2 cellular contexts compared by ENCODE assay signal in the genomic region with DNA sequence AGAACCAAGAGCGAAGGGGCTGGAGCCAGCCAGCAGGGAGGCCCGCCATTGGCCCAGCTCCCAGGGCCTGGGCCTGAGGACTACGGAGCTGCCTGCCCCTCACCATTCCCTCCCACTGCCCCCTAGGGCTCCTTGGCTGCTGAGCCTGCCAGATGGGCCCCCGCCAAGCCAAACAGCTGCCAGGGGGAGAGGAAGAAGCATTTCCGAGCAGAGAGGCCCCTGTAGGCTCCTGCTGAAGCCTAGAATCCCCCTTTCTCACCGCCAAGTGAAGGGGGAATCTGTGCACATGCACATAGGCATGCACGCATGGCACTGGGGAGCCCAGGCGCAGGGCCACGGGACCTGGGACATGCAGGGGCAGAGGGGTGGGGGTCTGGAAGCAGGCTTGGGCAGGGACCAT.
TF ChIP-seq lines count a peak whose summit lies in the region.

No MANE protein-coding gene starts in this region.

TF ChIP-seq in SK-N-SH, 30 proteins besides CTCF, POLR2A, EP300 and RAD21 (continued from another document):
- TF ChIP-seq, protein P1, sequence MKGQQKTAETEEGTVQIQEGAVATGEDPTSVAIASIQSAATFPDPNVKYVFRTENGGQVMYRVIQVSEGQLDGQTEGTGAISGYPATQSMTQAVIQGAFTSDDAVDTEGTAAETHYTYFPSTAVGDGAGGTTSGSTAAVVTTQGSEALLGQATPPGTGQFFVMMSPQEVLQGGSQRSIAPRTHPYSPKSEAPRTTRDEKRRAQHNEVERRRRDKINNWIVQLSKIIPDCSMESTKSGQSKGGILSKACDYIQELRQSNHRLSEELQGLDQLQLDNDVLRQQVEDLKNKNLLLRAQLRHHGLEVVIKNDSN (IDR thresholded peaks at IDR 0.05; ENCODE audit: borderline replicate concordance, low read depth), result no peak
- no peak for TF ChIP-seq GATA2 (CRISPR knock-in tag; IDR thresholded peaks at IDR 0.05)
- TF ChIP-seq RXRA (IDR thresholded peaks at IDR 0.05; ENCODE audit: borderline replicate concordance, low read depth), result no peak
- TF ChIP-seq NFIC (IDR thresholded peaks at IDR 0.05; ENCODE audit: borderline replicate concordance), result no peak
- TF ChIP-seq, protein P2, sequence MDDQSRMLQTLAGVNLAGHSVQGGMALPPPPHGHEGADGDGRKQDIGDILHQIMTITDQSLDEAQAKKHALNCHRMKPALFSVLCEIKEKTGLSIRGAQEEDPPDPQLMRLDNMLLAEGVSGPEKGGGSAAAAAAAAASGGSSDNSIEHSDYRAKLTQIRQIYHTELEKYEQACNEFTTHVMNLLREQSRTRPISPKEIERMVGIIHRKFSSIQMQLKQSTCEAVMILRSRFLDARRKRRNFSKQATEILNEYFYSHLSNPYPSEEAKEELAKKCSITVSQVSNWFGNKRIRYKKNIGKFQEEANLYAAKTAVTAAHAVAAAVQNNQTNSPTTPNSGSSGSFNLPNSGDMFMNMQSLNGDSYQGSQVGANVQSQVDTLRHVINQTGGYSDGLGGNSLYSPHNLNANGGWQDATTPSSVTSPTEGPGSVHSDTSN (IDR thresholded peaks at IDR 0.05), result no peak
- TF ChIP-seq FOXM1 (IDR thresholded peaks at IDR 0.05; ENCODE audit: low read depth), result no peak
- TF ChIP-seq, protein P3, sequence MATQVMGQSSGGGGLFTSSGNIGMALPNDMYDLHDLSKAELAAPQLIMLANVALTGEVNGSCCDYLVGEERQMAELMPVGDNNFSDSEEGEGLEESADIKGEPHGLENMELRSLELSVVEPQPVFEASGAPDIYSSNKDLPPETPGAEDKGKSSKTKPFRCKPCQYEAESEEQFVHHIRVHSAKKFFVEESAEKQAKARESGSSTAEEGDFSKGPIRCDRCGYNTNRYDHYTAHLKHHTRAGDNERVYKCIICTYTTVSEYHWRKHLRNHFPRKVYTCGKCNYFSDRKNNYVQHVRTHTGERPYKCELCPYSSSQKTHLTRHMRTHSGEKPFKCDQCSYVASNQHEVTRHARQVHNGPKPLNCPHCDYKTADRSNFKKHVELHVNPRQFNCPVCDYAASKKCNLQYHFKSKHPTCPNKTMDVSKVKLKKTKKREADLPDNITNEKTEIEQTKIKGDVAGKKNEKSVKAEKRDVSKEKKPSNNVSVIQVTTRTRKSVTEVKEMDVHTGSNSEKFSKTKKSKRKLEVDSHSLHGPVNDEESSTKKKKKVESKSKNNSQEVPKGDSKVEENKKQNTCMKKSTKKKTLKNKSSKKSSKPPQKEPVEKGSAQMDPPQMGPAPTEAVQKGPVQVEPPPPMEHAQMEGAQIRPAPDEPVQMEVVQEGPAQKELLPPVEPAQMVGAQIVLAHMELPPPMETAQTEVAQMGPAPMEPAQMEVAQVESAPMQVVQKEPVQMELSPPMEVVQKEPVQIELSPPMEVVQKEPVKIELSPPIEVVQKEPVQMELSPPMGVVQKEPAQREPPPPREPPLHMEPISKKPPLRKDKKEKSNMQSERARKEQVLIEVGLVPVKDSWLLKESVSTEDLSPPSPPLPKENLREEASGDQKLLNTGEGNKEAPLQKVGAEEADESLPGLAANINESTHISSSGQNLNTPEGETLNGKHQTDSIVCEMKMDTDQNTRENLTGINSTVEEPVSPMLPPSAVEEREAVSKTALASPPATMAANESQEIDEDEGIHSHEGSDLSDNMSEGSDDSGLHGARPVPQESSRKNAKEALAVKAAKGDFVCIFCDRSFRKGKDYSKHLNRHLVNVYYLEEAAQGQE (IDR thresholded peaks at IDR 0.05; ENCODE audit: low read depth, low read length), result no peak
- no peak for TF ChIP-seq EZH2phosphoT487 (IDR thresholded peaks at IDR 0.05; ENCODE audit: borderline replicate concordance, low read depth)
- no peak for TF ChIP-seq YY1 (IDR thresholded peaks at IDR 0.05; ENCODE audit: low read depth)

TF ChIP-seq in SK-N-SH treated with all-trans-retinoic acid at 6 μM for 48 hours, 23 proteins besides CTCF, POLR2A, EP300 and RAD21 (continued from another document):
- no peak for TF ChIP-seq PPARA (CRISPR knock-in tag; IDR thresholded peaks at IDR 0.05; ENCODE audit: borderline replicate concordance)
- TF ChIP-seq ZNF565 (CRISPR knock-in tag; conservative IDR thresholded peaks at IDR 0.05; ENCODE audit: low read depth), result no peak
- TF ChIP-seq, protein P4, sequence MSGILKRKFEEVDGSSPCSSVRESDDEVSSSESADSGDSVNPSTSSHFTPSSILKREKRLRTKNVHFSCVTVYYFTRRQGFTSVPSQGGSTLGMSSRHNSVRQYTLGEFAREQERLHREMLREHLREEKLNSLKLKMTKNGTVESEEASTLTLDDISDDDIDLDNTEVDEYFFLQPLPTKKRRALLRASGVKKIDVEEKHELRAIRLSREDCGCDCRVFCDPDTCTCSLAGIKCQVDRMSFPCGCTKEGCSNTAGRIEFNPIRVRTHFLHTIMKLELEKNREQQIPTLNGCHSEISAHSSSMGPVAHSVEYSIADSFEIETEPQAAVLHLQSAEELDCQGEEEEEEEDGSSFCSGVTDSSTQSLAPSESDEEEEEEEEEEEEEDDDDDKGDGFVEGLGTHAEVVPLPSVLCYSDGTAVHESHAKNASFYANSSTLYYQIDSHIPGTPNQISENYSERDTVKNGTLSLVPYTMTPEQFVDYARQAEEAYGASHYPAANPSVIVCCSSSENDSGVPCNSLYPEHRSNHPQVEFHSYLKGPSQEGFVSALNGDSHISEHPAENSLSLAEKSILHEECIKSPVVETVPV (CRISPR knock-in tag; IDR thresholded peaks at IDR 0.05), result no peak
- TF ChIP-seq, protein P5, sequence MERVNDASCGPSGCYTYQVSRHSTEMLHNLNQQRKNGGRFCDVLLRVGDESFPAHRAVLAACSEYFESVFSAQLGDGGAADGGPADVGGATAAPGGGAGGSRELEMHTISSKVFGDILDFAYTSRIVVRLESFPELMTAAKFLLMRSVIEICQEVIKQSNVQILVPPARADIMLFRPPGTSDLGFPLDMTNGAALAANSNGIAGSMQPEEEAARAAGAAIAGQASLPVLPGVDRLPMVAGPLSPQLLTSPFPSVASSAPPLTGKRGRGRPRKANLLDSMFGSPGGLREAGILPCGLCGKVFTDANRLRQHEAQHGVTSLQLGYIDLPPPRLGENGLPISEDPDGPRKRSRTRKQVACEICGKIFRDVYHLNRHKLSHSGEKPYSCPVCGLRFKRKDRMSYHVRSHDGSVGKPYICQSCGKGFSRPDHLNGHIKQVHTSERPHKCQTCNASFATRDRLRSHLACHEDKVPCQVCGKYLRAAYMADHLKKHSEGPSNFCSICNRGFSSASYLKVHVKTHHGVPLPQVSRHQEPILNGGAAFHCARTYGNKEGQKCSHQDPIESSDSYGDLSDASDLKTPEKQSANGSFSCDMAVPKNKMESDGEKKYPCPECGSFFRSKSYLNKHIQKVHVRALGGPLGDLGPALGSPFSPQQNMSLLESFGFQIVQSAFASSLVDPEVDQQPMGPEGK (CRISPR knock-in tag; IDR thresholded peaks at IDR 0.05; ENCODE audit: borderline replicate concordance), result no peak
- TF ChIP-seq TCF4 (CRISPR knock-in tag; IDR thresholded peaks at IDR 0.05; ENCODE audit: borderline replicate concordance), result no peak
- no peak for TF ChIP-seq RARB (CRISPR knock-in tag; IDR thresholded peaks at IDR 0.05)
- TF ChIP-seq ZNF8 (CRISPR knock-in tag; IDR thresholded peaks at IDR 0.05), result no peak
- no peak for TF ChIP-seq TOX (CRISPR knock-in tag; IDR thresholded peaks at IDR 0.05; ENCODE audit: borderline replicate concordance)
- no peak for TF ChIP-seq ARNTL (CRISPR knock-in tag; IDR thresholded peaks at IDR 0.05; ENCODE audit: borderline replicate concordance, low read depth)
- TF ChIP-seq OSR1 (CRISPR knock-in tag; IDR thresholded peaks at IDR 0.05), result no peak
- TF ChIP-seq BACH2 (CRISPR knock-in tag; IDR thresholded peaks at IDR 0.05; ENCODE audit: borderline replicate concordance), result no peak
- no peak for TF ChIP-seq ESRRG (CRISPR knock-in tag; IDR thresholded peaks at IDR 0.05)
